1 cellular context compared by ENCODE assay signal in genomic region chr22:26483439-26484359, GRCh38.
TF ChIP-seq lines count a peak whose summit lies in the region.

TSS of gene HPS4 (minus strand) at chr22:26483783. CDS start at chr22:26481762, 2,021 bp downstream.
TSS of gene SRRD (plus strand) at chr22:26483877. CDS start at chr22:26483891, 14 bp downstream.

TF ChIP-seq in H1, 55 proteins besides CTCF, POLR2A, EP300 and RAD21:
- 0 out of 2 replicates have a peak, but pooled peaks have one; percentile 5 for TF ChIP-seq FOSL1 (IDR thresholded peaks at IDR 0.05; ENCODE audit: insufficient read depth, low read depth, low read length)
- TF ChIP-seq KDM5A (IDR thresholded peaks at IDR 0.05; ENCODE audit: low read length) = peak; percentile 89
- TF ChIP-seq KDM4A (IDR thresholded peaks at IDR 0.05; ENCODE audit: low read depth, low read length, severe bottlenecking) = peak; percentile 100
- TF ChIP-seq PHF8 (conservative IDR thresholded peaks at IDR 0.05; ENCODE audit: low read depth, low read length) = peak; percentile 92
- peak; percentile 95 for TF ChIP-seq TAF1 (IDR thresholded peaks at IDR 0.05; ENCODE audit: low read depth, low read length)
- no peak for TF ChIP-seq CHD7 (IDR thresholded peaks at IDR 0.05; ENCODE audit: insufficient replicate concordance, low read length)
- no peak for TF ChIP-seq CBX5 (IDR thresholded peaks at IDR 0.05; ENCODE audit: low read depth, low read length)
- no peak for TF ChIP-seq BRCA1 (IDR thresholded peaks at IDR 0.05; ENCODE audit: low read depth, low read length)
- no peak for TF ChIP-seq SP4 (IDR thresholded peaks at IDR 0.05; ENCODE audit: low read length)
- no peak for TF ChIP-seq GTF2F1 (IDR thresholded peaks at IDR 0.05; ENCODE audit: borderline replicate concordance, low read depth, low read length)
- peak; percentile 93 for TF ChIP-seq ASH2L (IDR thresholded peaks at IDR 0.05; ENCODE audit: low read length)
- no peak for TF ChIP-seq BCL11A (IDR thresholded peaks at IDR 0.05; ENCODE audit: low read depth in 2 of 2, low read length in 2 of 2)
- no peak for TF ChIP-seq CHD1 (IDR thresholded peaks at IDR 0.05; ENCODE audit: low read depth, low read length)
- TF ChIP-seq E2F6 (IDR thresholded peaks at IDR 0.05) = no peak
- TF ChIP-seq ATF3 (IDR thresholded peaks at IDR 0.05; ENCODE audit: insufficient read depth, low read depth, low read length) = peak; percentile 97
- peak; percentile 100 for TF ChIP-seq KDM1A (IDR thresholded peaks at IDR 0.05; ENCODE audit: borderline replicate concordance, low read length)
- no peak for TF ChIP-seq EZH2 (IDR thresholded peaks at IDR 0.05; ENCODE audit: low read depth, low read length, severe bottlenecking)
- peak; percentile 66; the same call in 1 of the 2 replicates for TF ChIP-seq TEAD4 (IDR thresholded peaks at IDR 0.05; ENCODE audit: low read depth, low read length)
- peak; percentile 97 for TF ChIP-seq RBBP5 (IDR thresholded peaks at IDR 0.05; ENCODE audit: borderline replicate concordance, low read depth, low read length)
- no peak for TF ChIP-seq ZNF274 (IDR thresholded peaks at IDR 0.05; ENCODE audit: borderline replicate concordance, extremely low read depth, low read length)
- peak; percentile 52; the same call in 1 of the 2 replicates for TF ChIP-seq EGR1 (IDR thresholded peaks at IDR 0.05; ENCODE audit: borderline replicate concordance, low read depth, low read length)
- peak in 1 of 2 experiments; percentile 94; a peak in 1 of 4 replicates for TF ChIP-seq HDAC2 (IDR thresholded peaks at IDR 0.05; ENCODE audit: borderline replicate concordance in 1 of 2, low read depth in 2 of 2, low read length in 2 of 2)
- TF ChIP-seq POLR2AphosphoS5 (IDR thresholded peaks at IDR 0.05; ENCODE audit: low read depth, low read length) = peak; percentile 94
- TF ChIP-seq GABPA (IDR thresholded peaks at IDR 0.05; ENCODE audit: borderline replicate concordance, insufficient read depth, low read length) = no peak
- peak; percentile 63; the same call in 1 of the 2 replicates for TF ChIP-seq ATF2 (IDR thresholded peaks at IDR 0.05; ENCODE audit: low read length)
- peak; percentile 59; the same call in 1 of the 2 replicates for TF ChIP-seq SP1 (IDR thresholded peaks at IDR 0.05; ENCODE audit: low read depth, low read length)
- no peak for TF ChIP-seq CTBP2 (IDR thresholded peaks at IDR 0.05; ENCODE audit: borderline replicate concordance, insufficient read depth, insufficient read length, low read length)
- TF ChIP-seq TAF7 (optimal IDR thresholded peaks at IDR 0.05; ENCODE audit: borderline replicate concordance, low read depth, low read length) = peak; percentile 87
- TF ChIP-seq RFX5 (IDR thresholded peaks at IDR 0.05; ENCODE audit: borderline replicate concordance, low read depth, low read length) = no peak
- TF ChIP-seq RXRA (IDR thresholded peaks at IDR 0.05; ENCODE audit: insufficient read depth, low read depth, low read length) = no peak
- 0 out of 2 replicates have a peak, but pooled peaks have one; percentile 35 for TF ChIP-seq POU5F1 (IDR thresholded peaks at IDR 0.05; ENCODE audit: low read depth, low read length)
- peak; percentile 91 for TF ChIP-seq SRF (IDR thresholded peaks at IDR 0.05; ENCODE audit: low read depth, low read length)
- peak; percentile 85 to 93; a peak in 3 of 4 replicates for TF ChIP-seq SIN3A (conservative IDR thresholded peaks at IDR 0.05 in 1 of 2, IDR thresholded peaks at IDR 0.05 in 1 of 2; ENCODE audit: low read depth in 1 of 2, low read length in 2 of 2)
- peak; percentile 80 for TF ChIP-seq USF2 (IDR thresholded peaks at IDR 0.05; ENCODE audit: low read length)
- peak; percentile 96 for TF ChIP-seq YY1 (IDR thresholded peaks at IDR 0.05; ENCODE audit: low read depth, low read length)
- TF ChIP-seq JUND (IDR thresholded peaks at IDR 0.05; ENCODE audit: low read length) = peak; percentile 69; the same call in 1 of the 2 replicates
- TF ChIP-seq TBP (IDR thresholded peaks at IDR 0.05; ENCODE audit: low read depth, low read length) = peak; percentile 84; the same call in 1 of the 2 replicates
- no peak for TF ChIP-seq SP2 (IDR thresholded peaks at IDR 0.05; ENCODE audit: low read length)
- TF ChIP-seq CREB1 (IDR thresholded peaks at IDR 0.05) = peak; percentile 99
- TF ChIP-seq MAFK (IDR thresholded peaks at IDR 0.05; ENCODE audit: low read depth, low read length) = no peak
- TF ChIP-seq SIX5 (IDR thresholded peaks at IDR 0.05; ENCODE audit: low read depth, low read length) = no peak
- TF ChIP-seq CHD2 (IDR thresholded peaks at IDR 0.05; ENCODE audit: low read length) = no peak
- no peak for TF ChIP-seq JUN (IDR thresholded peaks at IDR 0.05; ENCODE audit: low read depth, low read length)
- TF ChIP-seq BACH1 (IDR thresholded peaks at IDR 0.05; ENCODE audit: low read length) = no peak
- TF ChIP-seq NANOG (IDR thresholded peaks at IDR 0.05; ENCODE audit: insufficient read depth, low read depth, low read length, poor library complexity, severe bottlenecking) = peak; percentile 41
- no peak for TF ChIP-seq SIRT6 (IDR thresholded peaks at IDR 0.05; ENCODE audit: low read length)
- no peak for TF ChIP-seq TCF12 (IDR thresholded peaks at IDR 0.05; ENCODE audit: low read depth, low read length)
- TF ChIP-seq MAX (IDR thresholded peaks at IDR 0.05) = peak; percentile 87
